ENCODE assay signal across 14 cellular contexts in the genomic region with DNA sequence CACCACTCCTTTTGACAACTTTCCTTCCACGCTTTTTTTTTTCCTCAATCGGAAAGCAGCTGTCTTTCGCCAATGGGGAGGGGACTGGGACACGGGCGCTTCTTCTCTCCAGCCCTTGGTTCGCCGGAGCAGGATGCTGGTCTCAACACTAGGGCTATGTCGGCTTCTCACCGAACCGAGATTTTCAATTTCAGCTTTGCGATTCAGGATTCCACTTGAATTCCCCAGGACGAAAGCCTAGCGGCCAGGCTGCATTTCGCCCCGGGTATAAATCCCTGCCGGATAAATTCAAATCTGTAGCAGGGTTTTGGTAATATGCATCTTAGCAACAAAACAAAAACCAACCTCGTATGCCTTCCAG. TPM values are rescaled to one million over a fixed set of nuclear protein-coding genes. Genes with fewer than 3 reads are reported as not detected.
DNase-seq lines count a peak whose midpoint lies in the region; ATAC-seq, FAIRE-seq and TF ChIP-seq lines count a peak whose summit lies in the region.
"Had no signal": no experiment of that assay in that cellular context is flagged by ENCODE, and none has a peak within 500 bp of the region (broad histone marks: within the 10 kb centered on the region; RNA-seq: fewer than 3 reads in every experiment).

No MANE protein-coding gene starts in this region.

- no peak overlapping the region for H4K8ac ChIP-seq in mesendoderm (ENCODE audit: low read depth, low read length)

- no peak for ATAC-seq in CD4-positive, CD25-positive, alpha-beta regulatory T cell (ENCODE audit: low read depth in 2 of 2)
- no peak for ATAC-seq in GM21529 (IDR thresholded peaks at IDR 0.05; ENCODE audit: unreplicated experiment)
- ATAC-seq in HG02840 (IDR thresholded peaks at IDR 0.05; ENCODE audit: low FRiP score, unreplicated experiment), result no peak

- no peak for DNase-seq in CD4-positive, CD25-positive, alpha-beta regulatory T cell
- DNase-seq in astrocyte (ENCODE audit: low read depth), result no peak
- peak; percentile 78 for DNase-seq in mesendoderm
- DNase-seq in NCI-H345 (lab: John Stamatoyannopoulos, UW), result no peak
- DNase-seq: activated CD8-positive, alpha-beta memory T cell treated with anti-CD3 and anti-CD28 coated beads, Interleukin-2, amount 50 U/mL, for 48 hours; head of caudate nucleus; NCI-H2171 had no signal

- H3K27ac ChIP-seq in CD4-positive, CD25-positive, alpha-beta regulatory T cell (ENCODE audit: insufficient read depth, low read length, poor library complexity, severe bottlenecking), result no peak overlapping the region
- H3K27ac ChIP-seq in astrocyte (ENCODE audit: low read depth, low read length) (no peak overlapping the region), mesendoderm (ENCODE audit: low read depth, low read length) (no peak overlapping the region)
- H3K27ac ChIP-seq: breast epithelium, suprapubic skin had no signal

- H3K79me2 ChIP-seq in astrocyte (ENCODE audit: insufficient read depth, low read length), result no peaks in the 10 kb centered on the region
- H3K79me2 ChIP-seq in mesendoderm (ENCODE audit: control insufficient read depth, insufficient read depth, low read length), result no peaks in the 10 kb centered on the region

- no peak overlapping the region for H3K4me3 ChIP-seq in CD4-positive, CD25-positive, alpha-beta regulatory T cell (ENCODE audit: low read depth, low read length)
- H3K4me3 ChIP-seq in GM08714 (ENCODE audit: low read length), result peak overlapping the region; percentile 6; the same call in 1 of the 2 replicates
- H3K4me3 ChIP-seq in astrocyte (ENCODE audit: insufficient read depth, low read depth, low read length), result no peak overlapping the region
- peak overlapping the region; percentile 17 for H3K4me3 ChIP-seq in mesendoderm (ENCODE audit: low read length)

- no peaks in the 10 kb centered on the region for H3K79me1 ChIP-seq in mesendoderm (ENCODE audit: low read length)

- H3K9me3 Mint-ChIP-seq in CD4-positive, CD25-positive, alpha-beta regulatory T cell, result peaks cover 0 to 15% (median 4%) of the 10 kb centered on the region in 7 donors
- peaks cover 5% of the 10 kb centered on the region for H3K9me3 Mint-ChIP-seq in astrocyte (ENCODE audit: unreplicated experiment)

- no CpG with 5 or more reads among the region's 17 CpGs for WGBS in mesendoderm (ENCODE audit: extremely low coverage, insufficient coverage, low lambda C conversion rate)

- no peak overlapping the region for H3K4ac ChIP-seq in mesendoderm (ENCODE audit: low read depth, low read length)

- H2BK15ac ChIP-seq in mesendoderm (replicated peaks; ENCODE audit: low read depth), result no peak overlapping the region

- no peak overlapping the region for H2BK5ac ChIP-seq in mesendoderm (ENCODE audit: low read length)

- H3K4me3 Mint-ChIP-seq in CD4-positive, CD25-positive, alpha-beta regulatory T cell, result peak overlapping the region in 3 of 4 donors; percentile 29 to 76 (median 68)
- peak overlapping the region; percentile 64 for H3K4me3 Mint-ChIP-seq in astrocyte (ENCODE audit: unreplicated experiment)

- peaks cover 9% of the 10 kb centered on the region for H3K4me1 ChIP-seq in CD4-positive, CD25-positive, alpha-beta regulatory T cell (ENCODE audit: control insufficient read depth, insufficient read depth, low read length, poor library complexity, severe bottlenecking)
- H3K4me1 ChIP-seq in astrocyte (ENCODE audit: insufficient read depth, low read length) (peaks cover 3% of the 10 kb centered on the region), mesendoderm (ENCODE audit: control insufficient read depth, low read depth, low read length) (peaks cover 3% of the 10 kb centered on the region)
- H3K4me1 ChIP-seq: breast epithelium had no signal

- peak overlapping the region; percentile 72 for H3K4me2 ChIP-seq in astrocyte (ENCODE audit: low read length)
- peak overlapping the region; percentile 94 for H3K4me2 ChIP-seq in mesendoderm (ENCODE audit: low read length)

- no peaks in the 10 kb centered on the region for H3K36me3 Mint-ChIP-seq in CD4-positive, CD25-positive, alpha-beta regulatory T cell
- H3K36me3 Mint-ChIP-seq in astrocyte (ENCODE audit: low read depth, unreplicated experiment), result no peaks in the 10 kb centered on the region

- TF ChIP-seq CTCF in astrocyte (IDR thresholded peaks at IDR 0.05; ENCODE audit: insufficient read depth, low read depth, low read length), result no peak

- H3K27me3 Mint-ChIP-seq in CD4-positive, CD25-positive, alpha-beta regulatory T cell, result peaks cover 92% of the 10 kb centered on the region
- H3K27me3 Mint-ChIP-seq in astrocyte (ENCODE audit: low read depth, unreplicated experiment), result peaks cover 80% of the 10 kb centered on the region

- FAIRE-seq in astrocyte (lab: Jason Lieb, UNC), result no peak
- FAIRE-seq: D721Med had no signal

- no peaks in the 10 kb centered on the region for H3K36me3 ChIP-seq in CD4-positive, CD25-positive, alpha-beta regulatory T cell (ENCODE audit: control insufficient read depth, insufficient read depth, low read length)
- H3K36me3 ChIP-seq in astrocyte (ENCODE audit: insufficient read depth, low read length) (no peaks in the 10 kb centered on the region), mesendoderm (ENCODE audit: control insufficient read depth, insufficient read depth, low read length) (no peaks in the 10 kb centered on the region)
- H3K36me3 ChIP-seq: breast epithelium, suprapubic skin had no signal

- H4K5ac ChIP-seq in mesendoderm (ENCODE audit: low read length), result no peak overlapping the region

- H3K56ac ChIP-seq in mesendoderm (ENCODE audit: low read length), result no peak overlapping the region

- H3K27ac Mint-ChIP-seq in CD4-positive, CD25-positive, alpha-beta regulatory T cell, result peak overlapping the region in 2 of 3 donors; percentile 47 to 48
- no peak overlapping the region for H3K27ac Mint-ChIP-seq in astrocyte (ENCODE audit: unreplicated experiment)

- H4K20me1 ChIP-seq in astrocyte (ENCODE audit: insufficient read depth, low read length), result peaks cover 3% of the 10 kb centered on the region

- H2AK5ac ChIP-seq in mesendoderm (ENCODE audit: low read length), result no peak overlapping the region

- peaks cover 14 to 26% of the 10 kb centered on the region in 2 experiments for H3K9me3 ChIP-seq in CD4-positive, CD25-positive, alpha-beta regulatory T cell (ENCODE audit: control insufficient read depth in 2 of 2, low read length in 2 of 2)
- peaks cover 3% of the 10 kb centered on the region for H3K9me3 ChIP-seq in astrocyte (ENCODE audit: insufficient read depth, low read depth, low read length)
- H3K9me3 ChIP-seq: breast epithelium, suprapubic skin had no signal

- peaks cover 80% of the 10 kb centered on the region for H3K27me3 ChIP-seq in CD4-positive, CD25-positive, alpha-beta regulatory T cell (ENCODE audit: control insufficient read depth, insufficient read depth, low read length)
- H3K27me3 ChIP-seq in astrocyte (ENCODE audit: insufficient read depth, low read length), result peaks cover 84% of the 10 kb centered on the region
- H3K27me3 ChIP-seq in mesendoderm (ENCODE audit: insufficient read depth, low read length, poor library complexity), result peaks cover 60% of the 10 kb centered on the region

- H3K9ac ChIP-seq in astrocyte (ENCODE audit: low read length), result no peak overlapping the region
- H3K9ac ChIP-seq in mesendoderm (ENCODE audit: low read length), result peak overlapping the region; percentile 30

- no peak overlapping the region for H2AFZ ChIP-seq in astrocyte (ENCODE audit: low read depth, low read length)

- peaks cover 3 to 37% (median 18%) of the 10 kb centered on the region in 4 donors for H3K4me1 Mint-ChIP-seq in CD4-positive, CD25-positive, alpha-beta regulatory T cell
- peaks cover 6% of the 10 kb centered on the region for H3K4me1 Mint-ChIP-seq in astrocyte (ENCODE audit: low read depth, unreplicated experiment)

- H2BK120ac ChIP-seq in mesendoderm (ENCODE audit: low read depth, low read length), result no peak overlapping the region

- H3K23ac ChIP-seq in mesendoderm (ENCODE audit: low read length), result no peak overlapping the region

- H3K18ac ChIP-seq in mesendoderm (ENCODE audit: low read length), result no peak overlapping the region

RNA-seq across cellular contexts. Expression of gene POU4F1, which starts 7.9 kb away (rescaled TPM):
- 0.22 TPM for total RNA-seq in CD4-positive, CD25-positive, alpha-beta regulatory T cell
- polyA plus RNA-seq in CD4-positive, CD25-positive, alpha-beta regulatory T cell, result not detected
- not detected in 2 replicates for total RNA-seq in astrocyte
- 0.15 TPM for polyA plus RNA-seq in mesendoderm (2013, experiment 1 of 2)
- polyA plus RNA-seq in mesendoderm (2013, experiment 2 of 2), result 0.15 TPM
- total RNA-seq: breast epithelium, renal cortical epithelial cell had no signal

Comparison
In these comparisons a context has a peak if more than half of its experiments do, and no peak if none do; other contexts are left out.
1. H3K4me3 ChIP-seq: peak in GM08714 (single experiment) and mesendoderm (single experiment); none in CD4-positive, CD25-positive, alpha-beta regulatory T cell (single experiment) and astrocyte (single experiment).